1 cellular context compared by ENCODE assay signal in the genomic region with DNA sequence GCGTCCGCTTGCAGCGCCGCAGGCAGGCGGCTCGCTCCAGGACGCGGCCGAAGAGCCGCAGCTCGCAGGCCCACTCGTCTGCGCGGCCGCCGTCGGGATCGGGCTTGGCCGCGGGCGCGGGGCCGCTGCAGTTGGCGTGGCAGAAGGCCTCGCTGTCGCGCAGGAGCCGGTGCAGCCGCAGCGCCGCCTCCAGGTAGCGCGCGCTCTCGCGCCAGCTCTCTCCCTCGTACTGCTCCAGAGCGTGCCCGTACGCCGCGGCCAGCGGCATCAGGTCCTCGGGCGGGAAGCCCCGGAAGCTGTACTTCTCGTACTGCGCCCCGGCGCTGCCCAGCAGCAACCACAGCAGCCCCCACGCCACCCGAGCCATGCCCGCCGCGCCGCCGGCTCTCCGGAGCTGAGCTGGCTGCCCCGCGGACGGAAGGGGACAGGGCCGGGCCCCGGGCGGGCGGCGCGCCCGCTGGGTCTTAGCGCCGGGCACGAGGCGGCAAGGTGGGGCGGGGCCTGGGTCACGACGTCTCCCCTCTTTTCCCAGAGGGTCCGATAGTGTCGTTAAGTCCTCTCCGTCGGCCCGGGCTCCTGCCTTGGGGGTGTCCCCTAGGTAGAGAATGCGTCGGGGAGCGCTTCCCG.
TF ChIP-seq lines count a peak whose summit lies in the region.

A gene with protein sequence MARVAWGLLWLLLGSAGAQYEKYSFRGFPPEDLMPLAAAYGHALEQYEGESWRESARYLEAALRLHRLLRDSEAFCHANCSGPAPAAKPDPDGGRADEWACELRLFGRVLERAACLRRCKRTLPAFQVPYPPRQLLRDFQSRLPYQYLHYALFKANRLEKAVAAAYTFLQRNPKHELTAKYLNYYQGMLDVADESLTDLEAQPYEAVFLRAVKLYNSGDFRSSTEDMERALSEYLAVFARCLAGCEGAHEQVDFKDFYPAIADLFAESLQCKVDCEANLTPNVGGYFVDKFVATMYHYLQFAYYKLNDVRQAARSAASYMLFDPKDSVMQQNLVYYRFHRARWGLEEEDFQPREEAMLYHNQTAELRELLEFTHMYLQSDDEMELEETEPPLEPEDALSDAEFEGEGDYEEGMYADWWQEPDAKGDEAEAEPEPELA (minus strand): TSS at position 401 of the 627 bp plus-strand sequence. CDS start 34 bp downstream, at position 367.

TF ChIP-seq in HepG2, 621 proteins besides CTCF, POLR2A, EP300 and RAD21 (continued from another document and continues in another):
- TF ChIP-seq, protein P1, sequence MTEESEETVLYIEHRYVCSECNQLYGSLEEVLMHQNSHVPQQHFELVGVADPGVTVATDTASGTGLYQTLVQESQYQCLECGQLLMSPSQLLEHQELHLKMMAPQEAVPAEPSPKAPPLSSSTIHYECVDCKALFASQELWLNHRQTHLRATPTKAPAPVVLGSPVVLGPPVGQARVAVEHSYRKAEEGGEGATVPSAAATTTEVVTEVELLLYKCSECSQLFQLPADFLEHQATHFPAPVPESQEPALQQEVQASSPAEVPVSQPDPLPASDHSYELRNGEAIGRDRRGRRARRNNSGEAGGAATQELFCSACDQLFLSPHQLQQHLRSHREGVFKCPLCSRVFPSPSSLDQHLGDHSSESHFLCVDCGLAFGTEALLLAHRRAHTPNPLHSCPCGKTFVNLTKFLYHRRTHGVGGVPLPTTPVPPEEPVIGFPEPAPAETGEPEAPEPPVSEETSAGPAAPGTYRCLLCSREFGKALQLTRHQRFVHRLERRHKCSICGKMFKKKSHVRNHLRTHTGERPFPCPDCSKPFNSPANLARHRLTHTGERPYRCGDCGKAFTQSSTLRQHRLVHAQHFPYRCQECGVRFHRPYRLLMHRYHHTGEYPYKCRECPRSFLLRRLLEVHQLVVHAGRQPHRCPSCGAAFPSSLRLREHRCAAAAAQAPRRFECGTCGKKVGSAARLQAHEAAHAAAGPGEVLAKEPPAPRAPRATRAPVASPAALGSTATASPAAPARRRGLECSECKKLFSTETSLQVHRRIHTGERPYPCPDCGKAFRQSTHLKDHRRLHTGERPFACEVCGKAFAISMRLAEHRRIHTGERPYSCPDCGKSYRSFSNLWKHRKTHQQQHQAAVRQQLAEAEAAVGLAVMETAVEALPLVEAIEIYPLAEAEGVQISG (CRISPR knock-in tag; IDR thresholded peaks at IDR 0.05): peak; percentile 91
- peak; percentile 26 for TF ChIP-seq KDM5A (IDR thresholded peaks at IDR 0.05; ENCODE audit: borderline replicate concordance, low read length)
- TF ChIP-seq, protein P2, sequence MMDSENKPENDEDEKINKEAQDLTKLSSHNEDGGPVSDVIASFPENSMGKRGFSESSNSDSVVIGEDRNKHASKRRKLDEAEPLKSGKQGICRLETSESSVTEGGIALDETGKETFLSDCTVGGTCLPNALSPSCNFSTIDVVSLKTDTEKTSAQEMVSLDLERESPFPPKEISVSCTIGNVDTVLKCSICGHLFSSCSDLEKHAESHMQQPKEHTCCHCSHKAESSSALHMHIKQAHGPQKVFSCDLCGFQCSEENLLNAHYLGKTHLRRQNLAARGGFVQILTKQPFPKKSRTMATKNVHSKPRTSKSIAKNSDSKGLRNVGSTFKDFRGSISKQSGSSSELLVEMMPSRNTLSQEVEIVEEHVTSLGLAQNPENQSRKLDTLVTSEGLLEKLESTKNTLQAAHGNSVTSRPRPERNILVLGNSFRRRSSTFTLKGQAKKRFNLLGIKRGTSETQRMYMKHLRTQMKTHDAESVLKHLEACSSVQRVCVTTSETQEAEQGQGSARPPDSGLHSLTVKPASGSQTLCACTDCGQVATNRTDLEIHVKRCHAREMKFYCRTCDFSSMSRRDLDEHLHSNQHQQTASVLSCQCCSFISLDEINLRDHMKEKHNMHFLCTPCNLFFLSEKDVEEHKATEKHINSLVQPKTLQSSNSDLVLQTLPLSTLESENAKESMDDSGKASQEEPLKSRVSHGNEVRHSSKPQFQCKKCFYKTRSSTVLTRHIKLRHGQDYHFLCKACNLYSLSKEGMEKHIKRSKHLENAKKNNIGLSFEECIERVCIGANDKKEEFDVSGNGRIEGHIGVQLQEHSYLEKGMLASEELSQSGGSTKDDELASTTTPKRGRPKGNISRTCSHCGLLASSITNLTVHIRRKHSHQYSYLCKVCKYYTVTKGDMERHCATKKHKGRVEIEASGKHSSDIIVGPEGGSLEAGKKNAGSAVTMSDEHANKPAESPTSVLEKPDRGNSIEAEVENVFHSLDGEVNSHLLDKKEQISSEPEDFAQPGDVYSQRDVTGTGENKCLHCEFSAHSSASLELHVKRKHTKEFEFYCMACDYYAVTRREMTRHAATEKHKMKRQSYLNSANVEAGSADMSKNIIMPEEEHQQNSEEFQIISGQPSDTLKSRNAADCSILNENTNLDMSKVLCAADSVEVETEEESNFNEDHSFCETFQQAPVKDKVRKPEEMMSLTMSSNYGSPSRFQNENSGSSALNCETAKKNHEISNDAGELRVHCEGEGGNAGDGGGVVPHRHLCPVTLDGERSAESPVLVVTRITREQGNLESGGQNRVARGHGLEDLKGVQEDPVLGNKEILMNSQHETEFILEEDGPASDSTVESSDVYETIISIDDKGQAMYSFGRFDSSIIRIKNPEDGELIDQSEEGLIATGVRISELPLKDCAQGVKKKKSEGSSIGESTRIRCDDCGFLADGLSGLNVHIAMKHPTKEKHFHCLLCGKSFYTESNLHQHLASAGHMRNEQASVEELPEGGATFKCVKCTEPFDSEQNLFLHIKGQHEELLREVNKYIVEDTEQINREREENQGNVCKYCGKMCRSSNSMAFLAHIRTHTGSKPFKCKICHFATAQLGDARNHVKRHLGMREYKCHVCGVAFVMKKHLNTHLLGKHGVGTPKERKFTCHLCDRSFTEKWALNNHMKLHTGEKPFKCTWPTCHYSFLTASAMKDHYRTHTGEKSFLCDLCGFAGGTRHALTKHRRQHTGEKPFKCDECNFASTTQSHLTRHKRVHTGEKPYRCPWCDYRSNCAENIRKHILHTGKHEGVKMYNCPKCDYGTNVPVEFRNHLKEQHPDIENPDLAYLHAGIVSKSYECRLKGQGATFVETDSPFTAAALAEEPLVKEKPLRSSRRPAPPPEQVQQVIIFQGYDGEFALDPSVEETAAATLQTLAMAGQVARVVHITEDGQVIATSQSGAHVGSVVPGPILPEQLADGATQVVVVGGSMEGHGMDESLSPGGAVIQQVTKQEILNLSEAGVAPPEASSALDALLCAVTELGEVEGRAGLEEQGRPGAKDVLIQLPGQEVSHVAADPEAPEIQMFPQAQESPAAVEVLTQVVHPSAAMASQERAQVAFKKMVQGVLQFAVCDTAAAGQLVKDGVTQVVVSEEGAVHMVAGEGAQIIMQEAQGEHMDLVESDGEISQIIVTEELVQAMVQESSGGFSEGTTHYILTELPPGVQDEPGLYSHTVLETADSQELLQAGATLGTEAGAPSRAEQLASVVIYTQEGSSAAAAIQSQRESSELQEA (CRISPR knock-in tag; IDR thresholded peaks at IDR 0.05; ENCODE audit: not compliant biosample characterization): peak; percentile 75
- peak; percentile 74 for TF ChIP-seq ZNF607 (CRISPR knock-in tag; IDR thresholded peaks at IDR 0.05; ENCODE audit: borderline replicate concordance)
- TF ChIP-seq, protein P3, sequence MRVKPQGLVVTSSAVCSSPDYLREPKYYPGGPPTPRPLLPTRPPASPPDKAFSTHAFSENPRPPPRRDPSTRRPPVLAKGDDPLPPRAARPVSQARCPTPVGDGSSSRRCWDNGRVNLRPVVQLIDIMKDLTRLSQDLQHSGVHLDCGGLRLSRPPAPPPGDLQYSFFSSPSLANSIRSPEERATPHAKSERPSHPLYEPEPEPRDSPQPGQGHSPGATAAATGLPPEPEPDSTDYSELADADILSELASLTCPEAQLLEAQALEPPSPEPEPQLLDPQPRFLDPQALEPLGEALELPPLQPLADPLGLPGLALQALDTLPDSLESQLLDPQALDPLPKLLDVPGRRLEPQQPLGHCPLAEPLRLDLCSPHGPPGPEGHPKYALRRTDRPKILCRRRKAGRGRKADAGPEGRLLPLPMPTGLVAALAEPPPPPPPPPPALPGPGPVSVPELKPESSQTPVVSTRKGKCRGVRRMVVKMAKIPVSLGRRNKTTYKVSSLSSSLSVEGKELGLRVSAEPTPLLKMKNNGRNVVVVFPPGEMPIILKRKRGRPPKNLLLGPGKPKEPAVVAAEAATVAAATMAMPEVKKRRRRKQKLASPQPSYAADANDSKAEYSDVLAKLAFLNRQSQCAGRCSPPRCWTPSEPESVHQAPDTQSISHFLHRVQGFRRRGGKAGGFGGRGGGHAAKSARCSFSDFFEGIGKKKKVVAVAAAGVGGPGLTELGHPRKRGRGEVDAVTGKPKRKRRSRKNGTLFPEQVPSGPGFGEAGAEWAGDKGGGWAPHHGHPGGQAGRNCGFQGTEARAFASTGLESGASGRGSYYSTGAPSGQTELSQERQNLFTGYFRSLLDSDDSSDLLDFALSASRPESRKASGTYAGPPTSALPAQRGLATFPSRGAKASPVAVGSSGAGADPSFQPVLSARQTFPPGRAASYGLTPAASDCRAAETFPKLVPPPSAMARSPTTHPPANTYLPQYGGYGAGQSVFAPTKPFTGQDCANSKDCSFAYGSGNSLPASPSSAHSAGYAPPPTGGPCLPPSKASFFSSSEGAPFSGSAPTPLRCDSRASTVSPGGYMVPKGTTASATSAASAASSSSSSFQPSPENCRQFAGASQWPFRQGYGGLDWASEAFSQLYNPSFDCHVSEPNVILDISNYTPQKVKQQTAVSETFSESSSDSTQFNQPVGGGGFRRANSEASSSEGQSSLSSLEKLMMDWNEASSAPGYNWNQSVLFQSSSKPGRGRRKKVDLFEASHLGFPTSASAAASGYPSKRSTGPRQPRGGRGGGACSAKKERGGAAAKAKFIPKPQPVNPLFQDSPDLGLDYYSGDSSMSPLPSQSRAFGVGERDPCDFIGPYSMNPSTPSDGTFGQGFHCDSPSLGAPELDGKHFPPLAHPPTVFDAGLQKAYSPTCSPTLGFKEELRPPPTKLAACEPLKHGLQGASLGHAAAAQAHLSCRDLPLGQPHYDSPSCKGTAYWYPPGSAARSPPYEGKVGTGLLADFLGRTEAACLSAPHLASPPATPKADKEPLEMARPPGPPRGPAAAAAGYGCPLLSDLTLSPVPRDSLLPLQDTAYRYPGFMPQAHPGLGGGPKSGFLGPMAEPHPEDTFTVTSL (CRISPR knock-in tag; IDR thresholded peaks at IDR 0.05; ENCODE audit: borderline replicate concordance): no peak
- TF ChIP-seq ADNP (CRISPR knock-in tag; IDR thresholded peaks at IDR 0.05): peak; percentile 8; the same call in 1 of the 2 replicates
- TF ChIP-seq, protein P4, sequence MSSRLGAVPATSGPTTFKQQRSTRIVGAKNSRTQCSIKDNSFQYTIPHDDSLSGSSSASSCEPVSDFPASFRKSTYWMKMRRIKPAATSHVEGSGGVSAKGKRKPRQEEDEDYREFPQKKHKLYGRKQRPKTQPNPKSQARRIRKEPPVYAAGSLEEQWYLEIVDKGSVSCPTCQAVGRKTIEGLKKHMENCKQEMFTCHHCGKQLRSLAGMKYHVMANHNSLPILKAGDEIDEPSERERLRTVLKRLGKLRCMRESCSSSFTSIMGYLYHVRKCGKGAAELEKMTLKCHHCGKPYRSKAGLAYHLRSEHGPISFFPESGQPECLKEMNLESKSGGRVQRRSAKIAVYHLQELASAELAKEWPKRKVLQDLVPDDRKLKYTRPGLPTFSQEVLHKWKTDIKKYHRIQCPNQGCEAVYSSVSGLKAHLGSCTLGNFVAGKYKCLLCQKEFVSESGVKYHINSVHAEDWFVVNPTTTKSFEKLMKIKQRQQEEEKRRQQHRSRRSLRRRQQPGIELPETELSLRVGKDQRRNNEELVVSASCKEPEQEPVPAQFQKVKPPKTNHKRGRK (CRISPR knock-in tag; IDR thresholded peaks at IDR 0.05): no peak
- no peak for TF ChIP-seq NAIF1 (CRISPR knock-in tag; IDR thresholded peaks at IDR 0.05; ENCODE audit: borderline replicate concordance)
- TF ChIP-seq MEIS1 (CRISPR knock-in tag; IDR thresholded peaks at IDR 0.05; ENCODE audit: borderline replicate concordance): no peak; the same call in 1 of the 2 replicates
- TF ChIP-seq, protein P5, sequence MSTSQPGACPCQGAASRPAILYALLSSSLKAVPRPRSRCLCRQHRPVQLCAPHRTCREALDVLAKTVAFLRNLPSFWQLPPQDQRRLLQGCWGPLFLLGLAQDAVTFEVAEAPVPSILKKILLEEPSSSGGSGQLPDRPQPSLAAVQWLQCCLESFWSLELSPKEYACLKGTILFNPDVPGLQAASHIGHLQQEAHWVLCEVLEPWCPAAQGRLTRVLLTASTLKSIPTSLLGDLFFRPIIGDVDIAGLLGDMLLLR (CRISPR knock-in tag; IDR thresholded peaks at IDR 0.05): peak; percentile 86; the same call in 1 of the 2 replicates
- TF ChIP-seq, protein P6, sequence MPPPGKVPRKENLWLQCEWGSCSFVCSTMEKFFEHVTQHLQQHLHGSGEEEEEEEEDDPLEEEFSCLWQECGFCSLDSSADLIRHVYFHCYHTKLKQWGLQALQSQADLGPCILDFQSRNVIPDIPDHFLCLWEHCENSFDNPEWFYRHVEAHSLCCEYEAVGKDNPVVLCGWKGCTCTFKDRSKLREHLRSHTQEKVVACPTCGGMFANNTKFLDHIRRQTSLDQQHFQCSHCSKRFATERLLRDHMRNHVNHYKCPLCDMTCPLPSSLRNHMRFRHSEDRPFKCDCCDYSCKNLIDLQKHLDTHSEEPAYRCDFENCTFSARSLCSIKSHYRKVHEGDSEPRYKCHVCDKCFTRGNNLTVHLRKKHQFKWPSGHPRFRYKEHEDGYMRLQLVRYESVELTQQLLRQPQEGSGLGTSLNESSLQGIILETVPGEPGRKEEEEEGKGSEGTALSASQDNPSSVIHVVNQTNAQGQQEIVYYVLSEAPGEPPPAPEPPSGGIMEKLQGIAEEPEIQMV (CRISPR knock-in tag; IDR thresholded peaks at IDR 0.05; ENCODE audit: low read depth): peak; percentile 74; the same call in 1 of the 2 replicates
- TF ChIP-seq CHCHD3 (CRISPR knock-in tag; IDR thresholded peaks at IDR 0.05): peak; percentile 99
- peak; percentile 67; the same call in 1 of the 2 replicates for TF ChIP-seq DR1 (CRISPR knock-in tag; IDR thresholded peaks at IDR 0.05)
- peak; percentile 89 for TF ChIP-seq ZNF672 (CRISPR knock-in tag; IDR thresholded peaks at IDR 0.05)
- peak; percentile 31; the same call in 1 of the 2 replicates for TF ChIP-seq FOXA3 (CRISPR knock-in tag; IDR thresholded peaks at IDR 0.05)
- TF ChIP-seq, protein P7, sequence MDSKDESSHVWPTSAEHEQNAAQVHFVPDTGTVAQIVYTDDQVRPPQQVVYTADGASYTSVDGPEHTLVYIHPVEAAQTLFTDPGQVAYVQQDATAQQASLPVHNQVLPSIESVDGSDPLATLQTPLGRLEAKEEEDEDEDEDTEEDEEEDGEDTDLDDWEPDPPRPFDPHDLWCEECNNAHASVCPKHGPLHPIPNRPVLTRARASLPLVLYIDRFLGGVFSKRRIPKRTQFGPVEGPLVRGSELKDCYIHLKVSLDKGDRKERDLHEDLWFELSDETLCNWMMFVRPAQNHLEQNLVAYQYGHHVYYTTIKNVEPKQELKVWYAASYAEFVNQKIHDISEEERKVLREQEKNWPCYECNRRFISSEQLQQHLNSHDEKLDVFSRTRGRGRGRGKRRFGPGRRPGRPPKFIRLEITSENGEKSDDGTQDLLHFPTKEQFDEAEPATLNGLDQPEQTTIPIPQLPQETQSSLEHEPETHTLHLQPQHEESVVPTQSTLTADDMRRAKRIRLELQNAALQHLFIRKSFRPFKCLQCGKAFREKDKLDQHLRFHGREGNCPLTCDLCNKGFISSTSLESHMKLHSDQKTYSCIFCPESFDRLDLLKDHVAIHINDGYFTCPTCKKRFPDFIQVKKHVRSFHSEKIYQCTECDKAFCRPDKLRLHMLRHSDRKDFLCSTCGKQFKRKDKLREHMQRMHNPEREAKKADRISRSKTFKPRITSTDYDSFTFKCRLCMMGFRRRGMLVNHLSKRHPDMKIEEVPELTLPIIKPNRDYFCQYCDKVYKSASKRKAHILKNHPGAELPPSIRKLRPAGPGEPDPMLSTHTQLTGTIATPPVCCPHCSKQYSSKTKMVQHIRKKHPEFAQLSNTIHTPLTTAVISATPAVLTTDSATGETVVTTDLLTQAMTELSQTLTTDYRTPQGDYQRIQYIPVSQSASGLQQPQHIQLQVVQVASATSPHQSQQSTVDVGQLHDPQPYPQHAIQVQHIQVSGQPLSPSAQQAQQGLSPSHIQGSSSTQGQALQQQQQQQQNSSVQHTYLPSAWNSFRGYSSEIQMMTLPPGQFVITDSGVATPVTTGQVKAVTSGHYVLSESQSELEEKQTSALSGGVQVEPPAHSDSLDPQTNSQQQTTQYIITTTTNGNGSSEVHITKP (CRISPR knock-in tag; IDR thresholded peaks at IDR 0.05; ENCODE audit: low read depth): no peak
- peak; percentile 53; the same call in 1 of the 2 replicates for TF ChIP-seq ZFP37 (CRISPR knock-in tag; IDR thresholded peaks at IDR 0.05; ENCODE audit: borderline replicate concordance)
